In genomic region chr12:113190761-113191160, GRCh38 we compare ENCODE assay signal across 12 cellular contexts. TPM values are rescaled to one million over a fixed set of nuclear protein-coding genes. Genes with fewer than 3 reads are reported as not detected.
DNase-seq lines count a peak whose midpoint lies in the region; ATAC-seq and TF ChIP-seq lines count a peak whose summit lies in the region.
"Had no signal": no experiment of that assay in that cellular context is flagged by ENCODE, and none has a peak within 500 bp of the region (broad histone marks: within the 10 kb centered on the region; RNA-seq: fewer than 3 reads in every experiment).

No MANE protein-coding gene starts in this region.

- H3K36me3 ChIP-seq in thoracic aorta: peaks cover 8% of the 10 kb centered on the region

- POLR2A ChIA-PET in activated naive CD8-positive, alpha-beta T cell treated with anti-CD3 and anti-CD28 coated beads, Interleukin-2, amount 10 ng/mL, durations not matched to agents 7 days and 5 days (lab: Charles Lee): interaction anchor here (0.6 to 0.8 kb wide), 2 partner anchors 15 to 166 kb away, joined by 3 to 4 read pairs; no protein-coding TSS in a partner anchor

- no peak overlapping the region for H3K4me3 ChIP-seq in thoracic aorta

- H3K27me3 Mint-ChIP-seq in activated naive CD8-positive, alpha-beta T cell treated with anti-CD3 and anti-CD28 coated beads, Interleukin-2, amount 10 ng/mL, durations not matched to agents 7 days and 5 days: no peaks in the 10 kb centered on the region
- H3K27me3 Mint-ChIP-seq in activated naive CD8-positive, alpha-beta T cell treated with anti-CD3 and anti-CD28 coated beads, Interleukin-2, amount 50 U/mL, for 24 hours: no peaks in the 10 kb centered on the region
- H3K27me3 Mint-ChIP-seq: B cell had no signal

- no peak for ATAC-seq in activated naive CD8-positive, alpha-beta T cell treated with anti-CD3 and anti-CD28 coated beads, Interleukin-2, amount 10 ng/mL, durations not matched to agents 7 days and 5 days (ENCODE audit: low read depth)
- no peak for ATAC-seq in activated naive CD8-positive, alpha-beta T cell treated with anti-CD3 and anti-CD28 coated beads, Interleukin-2, amount 50 U/mL, for 24 hours
- ATAC-seq in thoracic aorta (ENCODE audit: insufficient number of reproducible peaks, low FRiP score, low read depth): no peak
- ATAC-seq in Right ventricle myocardium inferior: no peak
- ATAC-seq: activated T-cell treated with anti-CD3 and anti-CD28 coated beads, Interleukin-2, amount 50 U/mL, for 4 hours; left ventricle myocardium superior had no signal

- H3K9me3 ChIP-seq in thoracic aorta: no peaks in the 10 kb centered on the region

- no peak for TF ChIP-seq CTCF in thoracic aorta (IDR thresholded peaks at IDR 0.05)

- H3K4me1 ChIP-seq in thoracic aorta (ENCODE audit: control insufficient read depth in 1 of 2, low read depth in 2 of 2): peaks cover 26 to 49% of the 10 kb centered on the region in 2 donors

- H3K4me3 Mint-ChIP-seq in activated naive CD8-positive, alpha-beta T cell treated with anti-CD3 and anti-CD28 coated beads, Interleukin-2, amount 10 ng/mL, durations not matched to agents 7 days and 5 days: no peak overlapping the region
- no peak overlapping the region for H3K4me3 Mint-ChIP-seq in activated naive CD8-positive, alpha-beta T cell treated with anti-CD3 and anti-CD28 coated beads, Interleukin-2, amount 50 U/mL, for 24 hours
- H3K4me3 Mint-ChIP-seq: activated T-cell treated with anti-CD3 and anti-CD28 coated beads, Interleukin-2, amount 50 U/mL, for 4 hours; B cell had no signal

- H3K27ac ChIP-seq in thoracic aorta: peak overlapping the region; percentile 26 to 73

- peak overlapping the region; percentile 21 for H3K27ac Mint-ChIP-seq in activated naive CD8-positive, alpha-beta T cell treated with anti-CD3 and anti-CD28 coated beads, Interleukin-2, amount 10 ng/mL, durations not matched to agents 7 days and 5 days
- H3K27ac Mint-ChIP-seq in activated naive CD8-positive, alpha-beta T cell treated with anti-CD3 and anti-CD28 coated beads, Interleukin-2, amount 50 U/mL, for 24 hours: no peak overlapping the region
- H3K27ac Mint-ChIP-seq: B cell had no signal

- DNase-seq in activated naive CD8-positive, alpha-beta T cell treated with anti-CD3 and anti-CD28 coated beads, Interleukin-2, amount 10 ng/mL, durations not matched to agents 7 days and 5 days: no peak
- DNase-seq in activated naive CD8-positive, alpha-beta T cell treated with anti-CD3 and anti-CD28 coated beads, Interleukin-2, amount 50 U/mL, for 24 hours: no peak
- DNase-seq in RKO (ENCODE audit: low spot score) (peak; percentile 79), erythroblast (lab: John Stamatoyannopoulos, UW) (peak; percentile 83 to 91), thoracic aorta (ENCODE audit: low spot score) (no peak), NCI-H1436 (lab: John Stamatoyannopoulos, UW) (no peak), Right ventricle myocardium inferior (ENCODE audit: missing footprints) (no peak), AG20443 (ENCODE audit: low spot score) (no peak)
- DNase-seq: activated T-cell treated with anti-CD3 and anti-CD28 coated beads, Interleukin-2, amount 50 U/mL, for 4 hours; left ventricle myocardium superior; stimulated activated naive CD4-positive, alpha-beta T cell had no signal

- H3K36me3 Mint-ChIP-seq in activated naive CD8-positive, alpha-beta T cell treated with anti-CD3 and anti-CD28 coated beads, Interleukin-2, amount 10 ng/mL, durations not matched to agents 7 days and 5 days: peaks cover 17% of the 10 kb centered on the region
- H3K36me3 Mint-ChIP-seq in activated naive CD8-positive, alpha-beta T cell treated with anti-CD3 and anti-CD28 coated beads, Interleukin-2, amount 50 U/mL, for 24 hours (ENCODE audit: low read depth): peaks cover 31% of the 10 kb centered on the region

- H3K27me3 ChIP-seq in thoracic aorta (replicated peaks; ENCODE audit: insufficient read depth): no peaks in the 10 kb centered on the region

- intact Hi-C loops in Right ventricle myocardium inferior (cut with DNase I): no loop called here

- no peaks in the 10 kb centered on the region for H3K9me3 Mint-ChIP-seq in activated naive CD8-positive, alpha-beta T cell treated with anti-CD3 and anti-CD28 coated beads, Interleukin-2, amount 10 ng/mL, durations not matched to agents 7 days and 5 days
- H3K9me3 Mint-ChIP-seq in activated naive CD8-positive, alpha-beta T cell treated with anti-CD3 and anti-CD28 coated beads, Interleukin-2, amount 50 U/mL, for 24 hours: no peaks in the 10 kb centered on the region
- H3K9me3 Mint-ChIP-seq: activated T-cell treated with anti-CD3 and anti-CD28 coated beads, Interleukin-2, amount 50 U/mL, for 4 hours had no signal

- no peak for TF ChIP-seq POLR2A in erythroblast (IDR thresholded peaks at IDR 0.05; ENCODE audit: low read length)

- H3K4me1 Mint-ChIP-seq in activated naive CD8-positive, alpha-beta T cell treated with anti-CD3 and anti-CD28 coated beads, Interleukin-2, amount 10 ng/mL, durations not matched to agents 7 days and 5 days: peaks cover 24% of the 10 kb centered on the region
- H3K4me1 Mint-ChIP-seq in activated naive CD8-positive, alpha-beta T cell treated with anti-CD3 and anti-CD28 coated beads, Interleukin-2, amount 50 U/mL, for 24 hours: peaks cover 31% of the 10 kb centered on the region

RNA-seq across cellular contexts. Expression of gene RITA1, which starts 5.2 kb away (rescaled TPM):
- 10 to 100 TPM; 18.5 to 21.5 TPM for total RNA-seq in activated naive CD8-positive, alpha-beta T cell treated with anti-CD3 and anti-CD28 coated beads, Interleukin-2, amount 10 ng/mL, durations not matched to agents 7 days and 5 days
- total RNA-seq in thoracic aorta: 10 to 100 TPM; 12.2 to 26.9 TPM
- total RNA-seq in Right ventricle myocardium inferior: 18.1 TPM

RNA-seq across cellular contexts. Expression of gene DDX54, which starts 5.5 kb away (rescaled TPM):
- 10 to 100 TPM; 70.1 to 74.2 TPM for total RNA-seq in activated naive CD8-positive, alpha-beta T cell treated with anti-CD3 and anti-CD28 coated beads, Interleukin-2, amount 10 ng/mL, durations not matched to agents 7 days and 5 days
- 10 to 100 TPM; 27.3 to 84.2 TPM for total RNA-seq in thoracic aorta
- total RNA-seq in Right ventricle myocardium inferior: 38.5 TPM

RNA-seq across cellular contexts. Expression of gene TPCN1, which starts 30.5 kb away (rescaled TPM):
- total RNA-seq in activated naive CD8-positive, alpha-beta T cell treated with anti-CD3 and anti-CD28 coated beads, Interleukin-2, amount 10 ng/mL, durations not matched to agents 7 days and 5 days: 10 to 100 TPM; 29.9 to 32.0 TPM
- total RNA-seq in thoracic aorta (10 to 100 TPM; 84.1 to 93.5 TPM), Right ventricle myocardium inferior (120 TPM)

RNA-seq across cellular contexts. Expression of gene CFAP73, which starts 41.2 kb away (rescaled TPM):
- total RNA-seq in activated naive CD8-positive, alpha-beta T cell treated with anti-CD3 and anti-CD28 coated beads, Interleukin-2, amount 10 ng/mL, durations not matched to agents 7 days and 5 days: under 1 TPM; 0.55 to 0.65 TPM
- not detected for total RNA-seq in thoracic aorta
- total RNA-seq in Right ventricle myocardium inferior: not detected
- total RNA-seq: left ventricle myocardium superior had no signal

RNA-seq across cellular contexts. Expression of gene RASAL1, which starts 55.2 kb away (rescaled TPM):
- 1 to 10 TPM; 1.0 to 2.3 TPM for total RNA-seq in activated naive CD8-positive, alpha-beta T cell treated with anti-CD3 and anti-CD28 coated beads, Interleukin-2, amount 10 ng/mL, durations not matched to agents 7 days and 5 days
- total RNA-seq in thoracic aorta (1 to 10 TPM in 1 of 2 donors, not detected in 1; 2.0 TPM), Right ventricle myocardium inferior (not detected)
- total RNA-seq: left ventricle myocardium superior had no signal

Comparison
In these comparisons a context has a peak if more than half of its experiments do, and no peak if none do; other contexts are left out.
1. DNase-seq: peak in RKO (single experiment) and erythroblast (2 of 2); none in activated naive CD8-positive, alpha-beta T cell treated with anti-CD3 and anti-CD28 coated beads, Interleukin-2, amount 10 ng/mL, durations not matched to agents 7 days and 5 days (single experiment), activated naive CD8-positive, alpha-beta T cell treated with anti-CD3 and anti-CD28 coated beads, Interleukin-2, amount 50 U/mL, for 24 hours (single experiment), thoracic aorta (single experiment), NCI-H1436 (single experiment), Right ventricle myocardium inferior (single experiment) and AG20443 (single experiment).